Comparison of ENCODE assay signal across 8 cellular contexts in genomic region chr11:70755410-70756158, GRCh38.
DNase-seq lines count a peak whose midpoint lies in the region; TF ChIP-seq lines count a peak whose summit lies in the region.

No MANE protein-coding gene starts in this region.

- peak; percentile 85 for TF ChIP-seq CTCF in epithelial cell of esophagus (IDR thresholded peaks at IDR 0.05; ENCODE audit: insufficient read depth, low read depth, low read length, missing control alignments)

- peak; percentile 77 for DNase-seq in COLO829 (ENCODE audit: low spot score)
- peak; percentile 67 for DNase-seq in HT1080 (ENCODE audit: low read depth)
- DNase-seq in NOMO-1 treated with dmso at 0.1 percent for 144 hours (lab: John Stamatoyannopoulos, UW; ENCODE audit: unreplicated experiment): peak; percentile 11
- DNase-seq in activated CD8-positive, alpha-beta memory T cell treated with anti-CD3 and anti-CD28 coated beads, Interleukin-2, amount 50 U/mL, for 24 hours (ENCODE audit: extremely low read depth): peak; percentile 10
- peak; percentile 46 for DNase-seq in epithelial cell of esophagus (ENCODE audit: low read depth)
- DNase-seq in middle frontal gyrus (ENCODE audit: extremely low spot score, low spot score): peak; percentile 64
- DNase-seq in stimulated activated CD8-positive, alpha-beta memory T cell treated with anti-CD3 and anti-CD28 coated beads, Interleukin-4, amount 100 ng/mL, for 24 hours (ENCODE audit: low read depth): peak; percentile 38
- no peak for DNase-seq in OCI-M2 (lab: John Stamatoyannopoulos, UW; ENCODE audit: unreplicated experiment)

- no peak overlapping the region for H3K4me3 ChIP-seq in epithelial cell of esophagus (ENCODE audit: low read length)
